13 cellular contexts compared by ENCODE assay signal in genomic region chr4:156476359-156476758, GRCh38.
DNase-seq lines count a peak whose midpoint lies in the region; ATAC-seq lines count a peak whose summit lies in the region.
"Had no signal": no experiment of that assay in that cellular context is flagged by ENCODE, and none has a peak within 500 bp of the region (broad histone marks: within the 10 kb centered on the region; RNA-seq: fewer than 3 reads in every experiment).

No MANE protein-coding gene starts in this region.

- H3K4me3 ChIP-seq in SJCRH30, result no peak overlapping the region
- H3K4me3 ChIP-seq: esophagus muscularis mucosa had no signal

- H3K9me3 ChIP-seq in SJCRH30 (replicated peaks), result no peaks in the 10 kb centered on the region
- H3K9me3 ChIP-seq: esophagus muscularis mucosa had no signal

- H3K36me3 ChIP-seq in SJCRH30, result no peaks in the 10 kb centered on the region
- H3K36me3 ChIP-seq: esophagus muscularis mucosa had no signal

- peaks cover 13% of the 10 kb centered on the region for H3K4me1 ChIP-seq in SJCRH30
- H3K4me1 ChIP-seq: esophagus muscularis mucosa had no signal

- H3K27ac ChIP-seq in SJCRH30, result peak overlapping the region; percentile 59
- H3K27ac ChIP-seq: esophagus muscularis mucosa, KMS-11 had no signal

- ATAC-seq in GM21367 (IDR thresholded peaks at IDR 0.05; ENCODE audit: unreplicated experiment) (no peak), HG02938 (IDR thresholded peaks at IDR 0.05; ENCODE audit: unreplicated experiment) (no peak)
- ATAC-seq: activated CD4-positive, CD25-positive, alpha-beta regulatory T cell treated with anti-CD3 and anti-CD28 coated beads, Interleukin-2, amount 50 U/mL, for 24 hours; activated naive CD4-positive, alpha-beta T cell treated with anti-CD3 and anti-CD28 coated beads, Interleukin-2, amount 50 U/mL, for 72 hours had no signal

- H3K27me3 ChIP-seq in SJCRH30, result no peaks in the 10 kb centered on the region
- H3K27me3 ChIP-seq: esophagus muscularis mucosa had no signal

- DNase-seq in GM03348 (ENCODE audit: low spot score) (peak; percentile 87), SJCRH30 (peak; percentile 13 to 58), fibroblast of gingiva (ENCODE audit: low read depth) (peak; percentile 88), renal cortical epithelial cell (ENCODE audit: low read depth) (peak; percentile 99), NCI-H345 treated with DMSO at 0.1 percent for 48 hours (lab: John Stamatoyannopoulos, UW; ENCODE audit: unreplicated experiment) (no peak), NCI-H524 (lab: John Stamatoyannopoulos, UW) (no peak)
- DNase-seq: stimulated activated CD4-positive, alpha-beta T cell treated with anti-CD3 and anti-CD28 coated beads, Interleukin-4, amount 100 ng/mL, for 24 hours had no signal

Comparison
In these comparisons a context has a peak if more than half of its experiments do, and no peak if none do; other contexts are left out.
1. DNase-seq: peak in GM03348 (single experiment), SJCRH30 (2 of 2), fibroblast of gingiva (single experiment) and renal cortical epithelial cell (single experiment); none in NCI-H345 treated with DMSO at 0.1 percent for 48 hours (single experiment) and NCI-H524 (0 of 2).